In the genomic region with DNA sequence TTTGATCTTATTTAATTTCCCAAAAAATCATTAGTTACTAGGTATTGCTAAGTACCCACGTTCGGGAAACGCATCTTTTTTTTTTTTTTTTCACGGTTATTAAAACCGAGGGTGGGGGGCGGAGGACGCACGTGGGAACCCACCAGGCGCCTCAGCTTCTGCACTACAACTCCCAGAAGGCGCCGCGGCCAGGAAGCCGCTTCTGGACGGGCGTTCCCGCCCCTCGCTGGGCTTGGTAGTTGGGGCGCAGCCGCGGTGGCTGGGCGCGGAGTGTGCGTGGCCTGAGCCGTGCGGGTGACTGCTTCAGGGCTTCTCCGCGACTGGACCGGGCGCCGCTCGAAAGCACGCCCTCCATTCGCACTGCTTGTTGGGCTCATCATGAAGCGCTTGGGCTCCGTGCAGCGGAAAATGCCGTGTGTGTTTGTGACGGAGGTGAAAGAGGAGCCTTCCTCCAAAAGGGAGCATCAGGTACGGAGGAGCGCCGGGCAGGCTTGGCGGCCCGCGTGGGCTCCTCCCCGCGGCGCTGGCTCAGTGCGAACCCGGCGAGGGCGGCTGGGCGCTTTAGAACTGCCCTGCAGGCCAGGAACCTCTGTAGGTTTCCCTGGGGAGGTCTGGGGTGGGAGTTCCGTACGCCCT, we compare ENCODE assay signal across 8 cellular contexts. TPM values are rescaled to one million over a fixed set of nuclear protein-coding genes. Genes with fewer than 3 reads are reported as not detected.
A peak's percentile ranks its signal among the peaks of the same experiment; 100 is the strongest.
DNase-seq lines count a peak whose midpoint lies in the region; ATAC-seq and TF ChIP-seq lines count a peak whose summit lies in the region.

No MANE protein-coding gene starts in this region.

- H3K4me1 Mint-ChIP-seq in CD4-positive, CD25-positive, alpha-beta regulatory T cell, result peaks cover 31 to 57% (median 39%) of the 10 kb centered on the region in 4 donors

- TF ChIP-seq CTCF in lower lobe of right lung (IDR thresholded peaks at IDR 0.05), result no peak

- H3K4me3 Mint-ChIP-seq in CD4-positive, CD25-positive, alpha-beta regulatory T cell, result peak overlapping the region; percentile 94 to 97 (median 96)

- peak overlapping the region; percentile 91 to 97 (median 92) for H3K27ac Mint-ChIP-seq in CD4-positive, CD25-positive, alpha-beta regulatory T cell

- H3K27ac ChIP-seq in CD4-positive, CD25-positive, alpha-beta regulatory T cell (ENCODE audit: insufficient read depth, low read length, poor library complexity, severe bottlenecking), result peak overlapping the region; percentile 75
- H3K27ac ChIP-seq in lower lobe of right lung, result peak overlapping the region; percentile 82

- H3K9me3 Mint-ChIP-seq in CD4-positive, CD25-positive, alpha-beta regulatory T cell, result no peaks in the 10 kb centered on the region

- peak; percentile 98 to 99 for ATAC-seq in CD4-positive, CD25-positive, alpha-beta regulatory T cell (ENCODE audit: low read depth in 2 of 2)
- peak; percentile 100 for ATAC-seq in GM19438 (IDR thresholded peaks at IDR 0.05; ENCODE audit: low read depth, unreplicated experiment)
- ATAC-seq in HG03571 (IDR thresholded peaks at IDR 0.05; ENCODE audit: unreplicated experiment), result peak; percentile 100
- ATAC-seq in lower lobe of right lung, result peak; percentile 99

- H3K27me3 Mint-ChIP-seq in CD4-positive, CD25-positive, alpha-beta regulatory T cell, result no peaks in the 10 kb centered on the region

- H3K36me3 Mint-ChIP-seq in CD4-positive, CD25-positive, alpha-beta regulatory T cell, result no peaks in the 10 kb centered on the region

- H3K4me1 ChIP-seq in CD4-positive, CD25-positive, alpha-beta regulatory T cell (ENCODE audit: control insufficient read depth, insufficient read depth, low read length, poor library complexity, severe bottlenecking), result peaks cover 23% of the 10 kb centered on the region
- H3K4me1 ChIP-seq in lower lobe of right lung, result peaks cover 16% of the 10 kb centered on the region

- DNase-seq in CD4-positive, CD25-positive, alpha-beta regulatory T cell, result peak; percentile 80 to 90 (median 86)
- DNase-seq in NCI-H774 (lab: John Stamatoyannopoulos, UW) (peak; percentile 93), ecto neural progenitor cell (ENCODE audit: low spot score) (peak; percentile 93), lower lobe of right lung (peak; percentile 93)
- DNase-seq in activated CD4-positive, alpha-beta T cell treated with anti-CD3 and anti-CD28 coated beads, Interleukin-2, amount 50 U/mL, for 48 hours, result peak; percentile 87 to 90
- DNase-seq in stimulated activated CD4-positive, alpha-beta T cell treated with anti-CD3 and anti-CD28 coated beads, TNF-alpha, amount 100 ng/mL, for 1 hour (ENCODE audit: low read depth in 3 of 3, low spot score in 1 of 3), result peak; percentile 49 to 80 (median 64)

- peak overlapping the region; percentile 98 for H3K4me3 ChIP-seq in CD4-positive, CD25-positive, alpha-beta regulatory T cell (ENCODE audit: low read depth, low read length)
- peak overlapping the region; percentile 77 for H3K4me3 ChIP-seq in lower lobe of right lung

- H3K36me3 ChIP-seq in CD4-positive, CD25-positive, alpha-beta regulatory T cell (ENCODE audit: control insufficient read depth, insufficient read depth, low read length), result no peaks in the 10 kb centered on the region
- no peaks in the 10 kb centered on the region for H3K36me3 ChIP-seq in lower lobe of right lung

- no peaks in the 10 kb centered on the region for H3K9me3 ChIP-seq in CD4-positive, CD25-positive, alpha-beta regulatory T cell (ENCODE audit: control insufficient read depth in 2 of 2, low read length in 2 of 2)
- H3K9me3 ChIP-seq in lower lobe of right lung, result no peaks in the 10 kb centered on the region

- intact Hi-C loops in lower lobe of right lung (cut with DNase I), result no loop called here

- H3K27me3 ChIP-seq in CD4-positive, CD25-positive, alpha-beta regulatory T cell (ENCODE audit: control insufficient read depth, insufficient read depth, low read length), result no peaks in the 10 kb centered on the region
- H3K27me3 ChIP-seq in lower lobe of right lung (ENCODE audit: low read depth), result no peaks in the 10 kb centered on the region

RNA-seq across cellular contexts. Expression of gene C12orf50, which starts 6.2 kb away (rescaled TPM):
- 0.15 TPM for total RNA-seq in CD4-positive, CD25-positive, alpha-beta regulatory T cell
- not detected for polyA plus RNA-seq in CD4-positive, CD25-positive, alpha-beta regulatory T cell
- not detected for total RNA-seq in lower lobe of right lung

Comparison
In these comparisons a context has a peak if more than half of its experiments do, and no peak if none do; other contexts are left out.
1. Peak in every context shown above with its lines: DNase-seq, ATAC-seq, H3K4me3 ChIP-seq and H3K27ac ChIP-seq.